ENCODE assay signal across 7 cellular contexts in the genomic region with DNA sequence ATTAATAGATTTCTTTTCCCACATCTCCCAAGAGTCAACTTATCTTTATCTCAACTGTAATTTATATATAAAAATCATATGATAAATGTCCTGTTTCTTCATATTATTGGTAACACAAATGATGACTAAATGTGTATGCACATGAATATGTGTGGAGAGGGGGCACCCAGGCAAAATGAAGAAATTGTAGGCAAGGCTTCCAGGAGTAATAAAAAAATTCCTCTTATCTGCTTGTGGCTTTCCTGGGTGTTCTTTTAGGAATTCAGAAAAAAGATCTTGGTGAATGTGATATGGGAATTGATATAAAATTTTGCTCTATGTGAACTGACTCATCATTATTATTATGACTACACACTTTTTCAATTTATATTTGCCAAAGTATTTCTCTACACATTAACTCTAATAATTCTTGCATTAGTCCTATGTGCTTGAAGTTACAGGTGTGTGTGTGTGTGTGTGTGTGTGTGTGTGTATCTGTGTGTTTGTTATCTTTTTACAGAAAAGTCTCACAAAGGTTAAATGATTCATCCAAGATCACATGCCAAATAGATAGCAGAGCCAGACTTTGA.
"Had no signal": no experiment of that assay in that cellular context is flagged by ENCODE, and none has a peak within 500 bp of the region (broad histone marks: within the 10 kb centered on the region; RNA-seq: fewer than 3 reads in every experiment).

No MANE protein-coding gene starts in this region.

- H3K9ac ChIP-seq: GM23248 had no signal

- ATAC-seq: HepG2 had no signal

- H3K4me3 ChIP-seq: GM23248 had no signal

- H2AFZ ChIP-seq: GM23248 had no signal

- H3K27ac ChIP-seq: GM23248, HL-60 had no signal

- DNase-seq: GM23248, GOT3, H7, HCEC 1CT, KG1 had no signal
